In the genomic region with DNA sequence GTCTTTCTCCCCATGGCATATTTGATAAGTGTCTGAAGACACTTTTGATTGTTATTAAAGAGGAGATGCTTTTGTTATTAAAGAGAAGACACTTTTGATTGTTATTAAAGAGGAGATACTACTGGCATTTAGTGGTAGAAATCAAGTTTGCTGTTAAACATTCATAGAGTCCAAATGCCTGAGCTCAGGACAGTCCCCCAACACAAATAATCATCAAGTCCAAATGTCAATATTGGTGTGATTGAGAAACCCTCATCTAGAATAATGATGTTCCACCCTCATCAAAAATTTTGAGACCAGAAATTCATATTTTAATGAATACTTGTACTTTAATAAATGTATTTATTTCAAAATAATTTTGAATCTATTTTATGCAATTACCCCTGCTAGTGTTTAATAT, we compare ENCODE assay signal across 8 cellular contexts.
"Had no signal": no experiment of that assay in that cellular context is flagged by ENCODE, and none has a peak within 500 bp of the region (broad histone marks: within the 10 kb centered on the region; RNA-seq: fewer than 3 reads in every experiment).

No MANE protein-coding gene starts in this region.

- DNase-seq: GDM1, GF-D8 had no signal

- H3K4me3 ChIP-seq: GM12878 had no signal

- FAIRE-seq: G401.6, GM12878, GM12891, GM12892, GM18507, GM19239 had no signal

- ATAC-seq: GM12878 had no signal
